In genomic region chr13:48570225-48570828, GRCh38 we compare ENCODE assay signal across 1 cellular context.
TF ChIP-seq lines count a peak whose summit lies in the region.

No MANE protein-coding gene starts in this region.

TF ChIP-seq in GM23338, 12 proteins besides CTCF, POLR2A, EP300 and RAD21 (continued from another document):
- TF ChIP-seq ZNF331 (CRISPR knock-in tag; IDR thresholded peaks at IDR 0.05; ENCODE audit: low read depth) (no peak), NANOG (IDR thresholded peaks at IDR 0.05; ENCODE audit: borderline replicate concordance) (no peak)
